20 cellular contexts compared by ENCODE assay signal in the genomic region with DNA sequence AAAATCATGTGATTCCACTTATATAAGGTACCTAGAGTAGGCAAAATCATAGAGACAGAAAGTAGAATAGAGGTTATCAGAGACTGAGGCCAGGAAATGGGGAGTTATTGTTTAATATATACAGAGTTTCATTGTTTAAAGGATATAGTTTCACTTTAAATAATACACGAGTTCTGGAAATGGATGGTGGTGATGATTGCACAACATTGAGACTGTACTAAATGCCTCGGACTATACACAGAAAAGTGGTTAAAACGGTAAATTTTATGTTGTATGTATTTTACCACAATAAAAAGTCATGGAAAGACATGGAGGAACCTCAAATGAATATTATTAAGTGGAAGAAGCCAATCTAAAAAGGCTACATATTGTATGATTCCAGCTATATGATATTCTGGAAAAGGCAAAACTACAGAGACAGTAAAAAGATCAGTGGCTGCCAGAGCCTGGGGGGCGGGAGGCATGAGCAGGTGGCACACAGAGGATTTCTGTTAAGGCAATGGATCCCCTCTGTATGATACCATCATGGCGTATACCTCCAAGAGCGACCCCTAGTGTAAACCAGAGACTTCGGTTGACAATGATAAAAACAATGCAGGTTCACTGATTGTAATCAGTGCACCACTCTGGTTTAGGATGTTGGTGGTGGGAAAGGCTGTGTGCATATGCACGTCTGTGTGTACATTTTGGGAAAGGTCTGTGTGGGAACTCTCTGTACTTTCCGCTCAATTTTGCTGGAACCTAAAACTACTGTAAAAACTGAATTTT. TPM values are rescaled to one million over a fixed set of nuclear protein-coding genes. Genes with fewer than 3 reads are reported as not detected.
A peak's percentile ranks its signal among the peaks of the same experiment; 100 is the strongest.
DNase-seq lines count a peak whose midpoint lies in the region; ATAC-seq and TF ChIP-seq lines count a peak whose summit lies in the region.
"Had no signal": no experiment of that assay in that cellular context is flagged by ENCODE, and none has a peak within 500 bp of the region (broad histone marks: within the 10 kb centered on the region; RNA-seq: fewer than 3 reads in every experiment).

No MANE protein-coding gene starts in this region.

- H3K36me3 ChIP-seq in heart left ventricle (peaks cover 0 to 4% (median 0%) of the 10 kb centered on the region in 9 donors), OCI-LY7 (ENCODE audit: insufficient read depth, low read length) (no peaks in the 10 kb centered on the region), endodermal cell (ENCODE audit: control insufficient read depth, insufficient read depth, low read length) (peaks cover 13% of the 10 kb centered on the region), psoas muscle (ENCODE audit: insufficient read depth in 1 of 2, low read depth in 1 of 2) (no peaks in the 10 kb centered on the region)
- H3K36me3 ChIP-seq: esophagus squamous epithelium, lower lobe of right lung, thyroid gland had no signal

- no peaks in the 10 kb centered on the region for H3K79me2 ChIP-seq in OCI-LY7 (ENCODE audit: insufficient read depth, low read depth, low read length)

- H3K4me2 ChIP-seq in OCI-LY7 (ENCODE audit: low read length): no peak overlapping the region

- H3K9me2 ChIP-seq in OCI-LY7 (ENCODE audit: insufficient read depth, low read length): no peaks in the 10 kb centered on the region

- H3K4me1 ChIP-seq in heart left ventricle (peaks cover 7 to 98% (median 72%) of the 10 kb centered on the region in 12 donors), OCI-LY7 (ENCODE audit: insufficient read depth, low read length, poor library complexity, severe bottlenecking) (peaks cover 12% of the 10 kb centered on the region), endodermal cell (ENCODE audit: control insufficient read depth, insufficient read depth, low read length) (peaks cover 3% of the 10 kb centered on the region), psoas muscle (peaks cover 63% of the 10 kb centered on the region)

- no peak overlapping the region for H3K4me3 Mint-ChIP-seq in endodermal cell
- H3K4me3 Mint-ChIP-seq: activated T-helper 17 cell treated with anti-CD3 and anti-CD28 coated beads, Interleukin-2, amount 50 U/mL, for 72 hours; natural killer cell; T-helper 2 cell treated with Interferon-gamma antibody and Interleukin-4, amounts not matched to agents 5 μg/mL and 100 μg/mL, for 36 hours had no signal

- 85 to 92% (median 90%) methylated on average over 9 of the region's 9 CpGs for WGBS in heart left ventricle, 4 donors
- 93 to 94% methylated on average over 8 to 9 of the region's 9 CpGs for WGBS in endodermal cell (ENCODE audit: insufficient coverage in 1 of 2, insufficient read length in 1 of 2), 2 experiments
- WGBS in psoas muscle, 3 donors: 88 to 95% (median 88%) methylated on average over 9 of the region's 9 CpGs

- ATAC-seq in heart left ventricle (no peak), Right ventricle myocardium inferior (no peak), esophagus mucosa (no peak), GM19324 (IDR thresholded peaks at IDR 0.05; ENCODE audit: low FRiP score, unreplicated experiment) (no peak), psoas muscle (no peak)
- ATAC-seq: activated T-helper 17 cell treated with anti-CD3 and anti-CD28 coated beads, Interleukin-2, amount 50 U/mL, for 72 hours; lower lobe of right lung; natural killer cell had no signal

- no peak overlapping the region for H3K9ac ChIP-seq in endodermal cell (ENCODE audit: extremely low read depth, low read length, poor library complexity, severe bottlenecking)

- CTCF ChIA-PET in OCI-LY7 (lab: Charles Lee; ENCODE audit: unreplicated experiment): no interaction called here

- POLR2A ChIA-PET in OCI-LY7 (lab: Charles Lee): no interaction called here

- H3K4me3 ChIP-seq in heart left ventricle (no peak overlapping the region), OCI-LY7 (ENCODE audit: low read depth, low read length, poor library complexity, severe bottlenecking) (no peak overlapping the region), endodermal cell (ENCODE audit: low read length) (no peak overlapping the region), psoas muscle (no peak overlapping the region)
- H3K4me3 ChIP-seq: esophagus squamous epithelium, lower lobe of right lung, thyroid gland had no signal

- TF ChIP-seq POLR2A in heart left ventricle (IDR thresholded peaks at IDR 0.05): no peak

- peaks cover 21% of the 10 kb centered on the region for H3K4me1 Mint-ChIP-seq in endodermal cell
- H3K4me1 Mint-ChIP-seq: natural killer cell had no signal

- intact Hi-C loops in heart left ventricle (cut with DNase I): loop anchor here in 3 of 10 donors (5.0 to 10.0 kb wide), 2 partner anchors 34 to 56 kb away; no protein-coding TSS in a partner anchor
- intact Hi-C loops in Right ventricle myocardium inferior (cut with DNase I): no loop called here
- intact Hi-C loops in OCI-LY7 (cut with micrococcal nuclease; ENCODE audit: unreplicated experiment): no loop called here
- intact Hi-C loops in psoas muscle (cut with DNase I): loop anchor here in 1 of 2 donors (5.0 kb wide), 1 partner anchor 38 kb away; no protein-coding TSS in a partner anchor

- no peaks in the 10 kb centered on the region for H3K27me3 Mint-ChIP-seq in endodermal cell (ENCODE audit: insufficient read depth)
- H3K27me3 Mint-ChIP-seq: activated T-helper 17 cell treated with anti-CD3 and anti-CD28 coated beads, Interleukin-2, amount 50 U/mL, for 72 hours had no signal

- TF ChIP-seq CTCF in heart left ventricle (IDR thresholded peaks at IDR 0.05) (no peak), OCI-LY7 (conservative IDR thresholded peaks at IDR 0.05; ENCODE audit: low read length) (0 out of 2 replicates have a peak, but pooled peaks have one; percentile 10), endodermal cell (conservative IDR thresholded peaks at IDR 0.05) (peak; percentile 39), psoas muscle (IDR thresholded peaks at IDR 0.05) (no peak)

- no peaks in the 10 kb centered on the region for H3K9me3 Mint-ChIP-seq in endodermal cell
- H3K9me3 Mint-ChIP-seq: activated T-helper 17 cell treated with anti-CD3 and anti-CD28 coated beads, Interleukin-2, amount 50 U/mL, for 72 hours; natural killer cell; T-helper 2 cell treated with Interferon-gamma antibody and Interleukin-4, amounts not matched to agents 5 μg/mL and 100 μg/mL, for 36 hours had no signal

- no peak overlapping the region for H2AFZ ChIP-seq in OCI-LY7 (ENCODE audit: low read length)

- H4K20me1 ChIP-seq in OCI-LY7 (ENCODE audit: insufficient read depth, low read length): no peaks in the 10 kb centered on the region

- H3K27me3 ChIP-seq in heart left ventricle: no peaks in the 10 kb centered on the region
- H3K27me3 ChIP-seq in endodermal cell (ENCODE audit: control insufficient read depth, insufficient read depth, low read length, poor library complexity, severe bottlenecking): no peaks in the 10 kb centered on the region
- H3K27me3 ChIP-seq in psoas muscle (ENCODE audit: insufficient read depth in 3 of 3, low read length in 2 of 3): no peaks in the 10 kb centered on the region
- H3K27me3 ChIP-seq: esophagus squamous epithelium, thyroid gland had no signal

- H3K27ac Mint-ChIP-seq in endodermal cell: peak overlapping the region; percentile 39
- H3K27ac Mint-ChIP-seq: activated T-helper 17 cell treated with anti-CD3 and anti-CD28 coated beads, Interleukin-2, amount 50 U/mL, for 72 hours; natural killer cell; T-helper 2 cell treated with Interferon-gamma antibody and Interleukin-4, amounts not matched to agents 5 μg/mL and 100 μg/mL, for 36 hours had no signal

- no TSS peak for BruUV-seq in OCI-LY7 (replicated peaks; lab: Mats Ljungman, UMichigan)

- H3K27ac ChIP-seq in heart left ventricle (peak overlapping the region in 7 of 12 donors; percentile 13 to 92 (median 46)), OCI-LY7 (ENCODE audit: low read depth, low read length, poor library complexity, severe bottlenecking) (no peak overlapping the region), endodermal cell (ENCODE audit: low read depth, low read length) (no peak overlapping the region), temporal lobe (ENCODE audit: low read depth, low read length) (peak overlapping the region; percentile 70), psoas muscle (no peak overlapping the region)
- H3K27ac ChIP-seq: thyroid gland had no signal

- peaks cover 12% of the 10 kb centered on the region for H3K36me3 Mint-ChIP-seq in endodermal cell (ENCODE audit: low read depth)
- H3K36me3 Mint-ChIP-seq: natural killer cell had no signal

- H3K9me3 ChIP-seq in heart left ventricle (no peaks in the 10 kb centered on the region), OCI-LY7 (ENCODE audit: low read length) (no peaks in the 10 kb centered on the region), endodermal cell (ENCODE audit: control insufficient read depth, low read length) (no peaks in the 10 kb centered on the region), psoas muscle (no peaks in the 10 kb centered on the region)
- H3K9me3 ChIP-seq: esophagus squamous epithelium, lower lobe of right lung, thyroid gland had no signal

- DNase-seq in heart left ventricle (no peak), Right ventricle myocardium inferior (ENCODE audit: missing footprints) (no peak), OCI-LY7 (ENCODE audit: low spot score) (no peak), endodermal cell (no peak), psoas muscle (no peak)
- DNase-seq: C1 segment of cervical spinal cord; effector CD4-positive, alpha-beta T cell; esophagus squamous epithelium; lower lobe of right lung; natural killer cell; NCI-H146; NCI-H345; SIG-M5; stimulated activated CD4-positive, alpha-beta T cell treated with anti-CD3 and anti-CD28 coated beads, Interleukin-12 subunit alpha, Interleukin-12 subunit beta, amount 100 ng/mL, for 4 hours; thyroid gland had no signal

RNA-seq across cellular contexts. Expression of a gene that starts 7.5 kb away (rescaled TPM):
- total RNA-seq in heart left ventricle: 100 to 1,000 TPM in 1 of 9 donors, 10 to 100 TPM in 8; 29.7 to 145 (median 63.8) TPM
- 10 to 100 TPM; 23.1 to 72.8 TPM for polyA plus RNA-seq in heart left ventricle
- 46.0 TPM for total RNA-seq in Right ventricle myocardium inferior
- total RNA-seq in OCI-LY7 (2014; rRNA removed; shearing (Covaris generic)): 4.9 and 5.7 TPM in 2 replicates
- 6.5 and 7.9 TPM in 2 replicates for total RNA-seq in OCI-LY7 (2022)
- total RNA-seq in endodermal cell: 10 to 100 TPM; 37.5 to 44.8 TPM
- polyA plus RNA-seq in endodermal cell (2013, experiment 1 of 2): 61.8 TPM
- 58.9 TPM for polyA plus RNA-seq in endodermal cell (2013, experiment 2 of 2)
- 17.9 TPM for total RNA-seq in temporal lobe
- total RNA-seq in esophagus mucosa: 15.1 TPM
- 100 to 1,000 TPM in 2 of 4 donors, 10 to 100 TPM in 2; 32.0 to 122 (median 86.7) TPM for total RNA-seq in psoas muscle
- 10 to 100 TPM; 44.6 to 99.6 (median 81.8) TPM for polyA plus RNA-seq in psoas muscle

Comparison
In these comparisons a context has a peak if more than half of its experiments do, and no peak if none do; other contexts are left out.
1. H3K27ac ChIP-seq: peak in heart left ventricle (7 of 12) and temporal lobe (single experiment); none in OCI-LY7 (single experiment), endodermal cell (single experiment) and psoas muscle (single experiment).
2. CTCF ChIP-seq: peak in OCI-LY7 (single experiment) and endodermal cell (single experiment); none in heart left ventricle (0 of 12) and psoas muscle (single experiment).